Comparison of ENCODE assay signal across 8 cellular contexts in genomic region chr6:32944265-32944664, GRCh38. TPM values are rescaled to one million over a fixed set of nuclear protein-coding genes. Genes with fewer than 3 reads are reported as not detected.
DNase-seq lines count a peak whose midpoint lies in the region; ATAC-seq and TF ChIP-seq lines count a peak whose summit lies in the region.

No MANE protein-coding gene starts in this region.

- ATAC-seq in GM21786 (IDR thresholded peaks at IDR 0.05; ENCODE audit: unreplicated experiment): peak; percentile 43

- DNase-seq in NOMO-1 treated with DMSO at 0.1 percent for 48 hours (lab: John Stamatoyannopoulos, UW; ENCODE audit: unreplicated experiment) (peak; percentile 97), colonic mucosa (no peak), thyroid gland (no peak), WERI-Rb-1 (no peak), dedifferentiated amniotic fluid mesenchymal stem cell (ENCODE audit: extremely low spot score) (no peak), SK-N-DZ (ENCODE audit: low spot score) (no peak)

- no peak overlapping the region for H3K4me3 ChIP-seq in colonic mucosa
- no peak overlapping the region for H3K4me3 ChIP-seq in thyroid gland (replicated peaks in 1 of 3)
- H3K4me3 ChIP-seq in WERI-Rb-1 (ENCODE audit: low read depth, low read length): no peak overlapping the region

- H3K36me3 ChIP-seq in colonic mucosa (no peaks in the 10 kb centered on the region), thyroid gland (no peaks in the 10 kb centered on the region), WERI-Rb-1 (no peaks in the 10 kb centered on the region)

- WGBS in thyroid gland, 2 donors: 79 to 82% methylated on average over 1 of the region's 1 CpG

- H3K27ac ChIP-seq in colonic mucosa: peak overlapping the region; percentile 38
- H3K27ac ChIP-seq in thyroid gland: peak overlapping the region in 2 of 3 donors; percentile 49 to 60
- H3K27ac ChIP-seq in WERI-Rb-1: no peak overlapping the region

- H3K9me3 ChIP-seq in colonic mucosa (no peaks in the 10 kb centered on the region), thyroid gland (no peaks in the 10 kb centered on the region), WERI-Rb-1 (ENCODE audit: severe bottlenecking) (no peaks in the 10 kb centered on the region)

- no peaks in the 10 kb centered on the region for H3K27me3 ChIP-seq in colonic mucosa
- H3K27me3 ChIP-seq in thyroid gland: no peaks in the 10 kb centered on the region
- no peaks in the 10 kb centered on the region for H3K27me3 ChIP-seq in WERI-Rb-1 (ENCODE audit: insufficient read depth, low read depth, severe bottlenecking)

- no peak for TF ChIP-seq CTCF in colonic mucosa (IDR thresholded peaks at IDR 0.05)
- no peak for TF ChIP-seq CTCF in thyroid gland (IDR thresholded peaks at IDR 0.05)
- no peak for TF ChIP-seq CTCF in WERI-Rb-1 (IDR thresholded peaks at IDR 0.05; ENCODE audit: low read depth, low read length)

- peak; percentile 35 for TF ChIP-seq POLR2A in GM15510 (IDR thresholded peaks at IDR 0.05; ENCODE audit: borderline replicate concordance, extremely low read depth, insufficient read length)
- no peak for TF ChIP-seq POLR2A in thyroid gland (IDR thresholded peaks at IDR 0.05)

- peaks cover 3% of the 10 kb centered on the region for H3K4me1 ChIP-seq in colonic mucosa
- H3K4me1 ChIP-seq in thyroid gland: peaks cover 30 to 36% of the 10 kb centered on the region in 2 donors

- intact Hi-C loops in colonic mucosa (cut with DNase I): no loop called here
- intact Hi-C loops in thyroid gland (cut with DNase I): no loop called here

- H3K9ac ChIP-seq in colonic mucosa (ENCODE audit: low read depth in 2 of 2, low read length in 2 of 2): no peak overlapping the region

RNA-seq across cellular contexts. Expression of gene HLA-DMB, which starts 3.4 kb away (rescaled TPM):
- total RNA-seq in colonic mucosa: 10 to 100 TPM in 1 of 2 donors, 1 to 10 TPM in 1; 6.7 to 28.8 TPM
- total RNA-seq in thyroid gland: 10 to 100 TPM; 34.7 to 82.9 (median 51.3) TPM
- not detected in 2 replicates for polyA plus RNA-seq in SK-N-DZ (2014; cell fraction: cytosol; rRNA removed)
- polyA plus RNA-seq in SK-N-DZ (2014; cell fraction: nucleus; rRNA removed): 0.24 TPM in 1 of 2 replicates, not detected in the other

RNA-seq across cellular contexts. Expression of gene HLA-DMA, which starts 8.6 kb away (rescaled TPM):
- 10 to 100 TPM; 14.5 to 26.1 TPM for total RNA-seq in colonic mucosa
- 10 to 100 TPM; 10.7 to 41.5 (median 27.3) TPM for total RNA-seq in thyroid gland
- polyA plus RNA-seq in SK-N-DZ (2014; cell fraction: cytosol; rRNA removed): 1.9 and 3.1 TPM in 2 replicates
- polyA plus RNA-seq in SK-N-DZ (2014; cell fraction: nucleus; rRNA removed): 0.62 and 5.1 TPM in 2 replicates

RNA-seq across cellular contexts. Expression of gene BRD2, which starts 24.1 kb away (rescaled TPM):
- 100 to 1,000 TPM; 149 to 167 TPM for total RNA-seq in colonic mucosa
- total RNA-seq in thyroid gland: 100 to 1,000 TPM; 206 to 282 (median 238) TPM
- 136 and 160 TPM in 2 replicates for polyA plus RNA-seq in SK-N-DZ (2014; cell fraction: cytosol; rRNA removed)
- 287 and 301 TPM in 2 replicates for polyA plus RNA-seq in SK-N-DZ (2014; cell fraction: nucleus; rRNA removed)
